Comparison of ENCODE assay signal across 8 cellular contexts in genomic region chr13:101144808-101145419, GRCh38.
A peak's percentile ranks its signal among the peaks of the same experiment; 100 is the strongest.
DNase-seq lines count a peak whose midpoint lies in the region; ATAC-seq and TF ChIP-seq lines count a peak whose summit lies in the region.

No MANE protein-coding gene starts in this region.

- H3K14ac ChIP-seq in IMR-90 (replicated peaks; ENCODE audit: low read depth, low read length): no peak overlapping the region

- no peaks in the 10 kb centered on the region for H3K36me3 Mint-ChIP-seq in activated CD4-positive, alpha-beta T cell treated with anti-CD3 and anti-CD28 coated beads, Interleukin-2, amount 10 ng/mL, durations not matched to agents 24 days and 14 days (ENCODE audit: low read depth)
- H3K36me3 Mint-ChIP-seq in effector memory CD8-positive, alpha-beta T cell (ENCODE audit: insufficient read depth): no peaks in the 10 kb centered on the region
- no peaks in the 10 kb centered on the region for H3K36me3 Mint-ChIP-seq in nephron progenitor cell (ENCODE audit: low read depth)

- no peak overlapping the region for H3K56ac ChIP-seq in IMR-90 (ENCODE audit: extremely low read depth, insufficient read depth, low read length)

- H3K4me3 ChIP-seq in IMR-90 (ENCODE audit: insufficient read depth, low read depth, low read length): no peak overlapping the region
- no peak overlapping the region for H3K4me3 ChIP-seq in Peyer's patch

- no peak overlapping the region for H2BK5ac ChIP-seq in IMR-90 (ENCODE audit: low read depth, low read length, poor library complexity, severe bottlenecking)

- H4K91ac ChIP-seq in IMR-90 (ENCODE audit: insufficient read depth, low read depth, low read length): no peak overlapping the region

- DNase-seq in activated CD4-positive, alpha-beta T cell treated with anti-CD3 and anti-CD28 coated beads, Interleukin-2, amount 10 ng/mL, durations not matched to agents 24 days and 14 days: peak; percentile 74
- no peak for DNase-seq in activated CD4-positive, alpha-beta T cell treated with anti-CD3 and anti-CD28 coated beads, Interleukin-2, amount 50 U/mL, for 48 hours
- DNase-seq in IMR-90 (peak; percentile 71), Peyer's patch (no peak), nephron progenitor cell (peak; percentile 27), cortex of kidney (lab: John Stamatoyannopoulos, UW) (no peak)
- peak; percentile 3 to 16 (median 16) for DNase-seq in effector memory CD8-positive, alpha-beta T cell

- no peak overlapping the region for H3K27ac Mint-ChIP-seq in activated CD4-positive, alpha-beta T cell treated with anti-CD3 and anti-CD28 coated beads, Interleukin-2, amount 10 ng/mL, durations not matched to agents 24 days and 14 days
- no peak overlapping the region for H3K27ac Mint-ChIP-seq in effector memory CD8-positive, alpha-beta T cell
- no peak overlapping the region for H3K27ac Mint-ChIP-seq in nephron progenitor cell

- H2BK15ac ChIP-seq in IMR-90 (ENCODE audit: low read depth, low read length): 0 out of 3 replicates have a peak overlapping the region, but pooled peaks have one; percentile 44

- H3K23ac ChIP-seq in IMR-90 (ENCODE audit: low read depth, low read length): no peak overlapping the region

- H4K5ac ChIP-seq in IMR-90 (ENCODE audit: low read depth, low read length): no peak overlapping the region

- peaks cover 3% of the 10 kb centered on the region for H3K27me3 Mint-ChIP-seq in activated CD4-positive, alpha-beta T cell treated with anti-CD3 and anti-CD28 coated beads, Interleukin-2, amount 10 ng/mL, durations not matched to agents 24 days and 14 days
- H3K27me3 Mint-ChIP-seq in effector memory CD8-positive, alpha-beta T cell: peaks cover 27 to 45% of the 10 kb centered on the region in 2 donors
- peaks cover 3% of the 10 kb centered on the region for H3K27me3 Mint-ChIP-seq in nephron progenitor cell (ENCODE audit: low read depth, poor library complexity)

- no peak overlapping the region for H3K18ac ChIP-seq in IMR-90 (ENCODE audit: low read depth, low read length)

- no peaks in the 10 kb centered on the region for H3K27me3 ChIP-seq in IMR-90 (ENCODE audit: control insufficient read depth, insufficient read depth, low read length)
- H3K27me3 ChIP-seq in Peyer's patch: no peaks in the 10 kb centered on the region

- peak; percentile 91 for TF ChIP-seq RAD21 in IMR-90 (IDR thresholded peaks at IDR 0.05; ENCODE audit: low read length)

- no CpG with 5 or more reads among the region's 7 CpGs for WGBS in IMR-90 (ENCODE audit: extremely low coverage in 2 of 2, insufficient read length in 1 of 2), 2 experiments

- no peak overlapping the region for H2AK5ac ChIP-seq in IMR-90 (ENCODE audit: low read depth, low read length)

- H2AK9ac ChIP-seq in IMR-90 (replicated peaks; ENCODE audit: low read depth, low read length, poor library complexity): no peak overlapping the region

- TF ChIP-seq CTCF in IMR-90 (conservative IDR thresholded peaks at IDR 0.05; ENCODE audit: low read depth, low read length) (peak; percentile 85), Peyer's patch (IDR thresholded peaks at IDR 0.05) (peak in 5 of 6 experiments; percentile 35 to 69 (median 65)), nephron progenitor cell (IDR thresholded peaks at IDR 0.05) (peak; percentile 79)

- H3K4ac ChIP-seq in IMR-90 (ENCODE audit: low read depth, low read length): no peak overlapping the region

- H3K9me3 ChIP-seq in IMR-90 (ENCODE audit: control insufficient read depth, insufficient read depth, low read length) (no peaks in the 10 kb centered on the region), Peyer's patch (no peaks in the 10 kb centered on the region)

- BruUV-seq in IMR-90 (replicated peaks; lab: Mats Ljungman, UMichigan): no TSS peak

- H2BK120ac ChIP-seq in IMR-90 (ENCODE audit: low read depth, low read length): no peak overlapping the region

- H4K8ac ChIP-seq in IMR-90 (ENCODE audit: low read depth in 2 of 2, low read length in 2 of 2): no peak overlapping the region

- intact Hi-C loops in activated CD4-positive, alpha-beta T cell treated with anti-CD3 and anti-CD28 coated beads, Interleukin-2, amount 10 ng/mL, durations not matched to agents 24 days and 14 days (cut with micrococcal nuclease): loop anchor here (1.0 to 10.0 kb wide), 4 partner anchors 614 to 1412 kb away; no protein-coding TSS in a partner anchor
- intact Hi-C loops in IMR-90 (cut with micrococcal nuclease): loop anchor here (1.0 to 10.0 kb wide), 8 partner anchors 329 to 1411 kb away; no protein-coding TSS in a partner anchor

- dilution Hi-C loops in IMR-90 (cut with HindIII; ENCODE audit: low sequenced_read_pairs, unreplicated experiment): no loop called here

- CTCF ChIA-PET in IMR-90 (lab: Yijun Ruan, JAX): interaction anchor here (0.5 to 2.2 kb wide), 15 partner anchors 9 to 1413 kb away, joined by 3 to 11 read pairs (median 4); no protein-coding TSS in a partner anchor

- no peak for TF ChIP-seq POLR2A in IMR-90 (IDR thresholded peaks at IDR 0.05; ENCODE audit: low read depth, low read length)
- TF ChIP-seq POLR2A in Peyer's patch (IDR thresholded peaks at IDR 0.05): no peak

- no peak overlapping the region for H2AFZ ChIP-seq in IMR-90 (replicated peaks; ENCODE audit: low read length, poor library complexity)

- no peaks in the 10 kb centered on the region for H3K9me1 ChIP-seq in IMR-90 (ENCODE audit: insufficient read depth, low read length)

- H3K36me3 ChIP-seq in IMR-90 (ENCODE audit: control insufficient read depth, insufficient read depth, low read length): no peaks in the 10 kb centered on the region
- H3K36me3 ChIP-seq in Peyer's patch: no peaks in the 10 kb centered on the region

- no peak overlapping the region for H3K4me3 Mint-ChIP-seq in activated CD4-positive, alpha-beta T cell treated with anti-CD3 and anti-CD28 coated beads, Interleukin-2, amount 10 ng/mL, durations not matched to agents 24 days and 14 days
- no peak overlapping the region for H3K4me3 Mint-ChIP-seq in effector memory CD8-positive, alpha-beta T cell
- H3K4me3 Mint-ChIP-seq in nephron progenitor cell: no peak overlapping the region

- ATAC-seq in GM19463 (IDR thresholded peaks at IDR 0.05; ENCODE audit: unreplicated experiment) (peak; percentile 73), IMR-90 (ENCODE audit: low read depth) (peak; percentile 81)
- peak; percentile 62 for ATAC-seq in effector memory CD8-positive, alpha-beta T cell (replicated peaks)

- no peaks in the 10 kb centered on the region for H3K4me1 Mint-ChIP-seq in activated CD4-positive, alpha-beta T cell treated with anti-CD3 and anti-CD28 coated beads, Interleukin-2, amount 10 ng/mL, durations not matched to agents 24 days and 14 days
- H3K4me1 Mint-ChIP-seq in effector memory CD8-positive, alpha-beta T cell (ENCODE audit: low read depth in 2 of 2): no peaks in the 10 kb centered on the region
- H3K4me1 Mint-ChIP-seq in nephron progenitor cell: peaks cover 15% of the 10 kb centered on the region

- in situ Hi-C loops in IMR-90 (cut with MboI; ENCODE audit: low sequenced_read_pairs): loop anchor here (10.0 to 25.0 kb wide), 4 partner anchors 610 to 1417 kb away; no protein-coding TSS in a partner anchor

- no peak overlapping the region for H2BK20ac ChIP-seq in IMR-90 (ENCODE audit: low read depth, low read length)

- no peaks in the 10 kb centered on the region for H3K9me3 Mint-ChIP-seq in activated CD4-positive, alpha-beta T cell treated with anti-CD3 and anti-CD28 coated beads, Interleukin-2, amount 10 ng/mL, durations not matched to agents 24 days and 14 days
- no peaks in the 10 kb centered on the region for H3K9me3 Mint-ChIP-seq in effector memory CD8-positive, alpha-beta T cell
- H3K9me3 Mint-ChIP-seq in nephron progenitor cell: no peaks in the 10 kb centered on the region

- H3K79me1 ChIP-seq in IMR-90 (ENCODE audit: low read depth in 1 of 2, low read length in 2 of 2): no peaks in the 10 kb centered on the region

- H4K20me1 ChIP-seq in IMR-90 (ENCODE audit: insufficient read depth, low read length): no peaks in the 10 kb centered on the region

- H3K4me2 ChIP-seq in IMR-90 (ENCODE audit: low read depth, low read length): no peak overlapping the region

- H3K4me1 ChIP-seq in IMR-90 (ENCODE audit: control insufficient read depth, insufficient read depth, low read length) (peaks cover 5% of the 10 kb centered on the region), Peyer's patch (no peaks in the 10 kb centered on the region)

- no peak overlapping the region for H3K9ac ChIP-seq in IMR-90 (ENCODE audit: low read depth, low read length)

- H3K27ac ChIP-seq in IMR-90 (ENCODE audit: insufficient read depth, low read length): no peak overlapping the region
- no peak overlapping the region for H3K27ac ChIP-seq in Peyer's patch

- POLR2A ChIA-PET in IMR-90 (lab: Charles Lee; ENCODE audit: unreplicated experiment): interaction anchor here (0.6 kb wide), 1 partner anchor 1309 kb away, joined by 3 read pairs; no protein-coding TSS in a partner anchor

TF ChIP-seq in IMR-90, 13 proteins besides CTCF, POLR2A, EP300 and RAD21:
- TF ChIP-seq CEBPB (IDR thresholded peaks at IDR 0.05; ENCODE audit: low read depth, low read length) (no peak), RCOR1 (IDR thresholded peaks at IDR 0.05; ENCODE audit: insufficient replicate concordance, low read length) (no peak), BHLHE40 (IDR thresholded peaks at IDR 0.05; ENCODE audit: low read depth, low read length) (no peak), SMC3 (IDR thresholded peaks at IDR 0.05; ENCODE audit: low read depth, low read length) (peak; percentile 88), RFX5 (IDR thresholded peaks at IDR 0.05; ENCODE audit: low read depth, low read length) (no peak)

Comparison
In these comparisons a context has a peak if more than half of its experiments do, and no peak if none do; other contexts are left out.
1. DNase-seq: peak in activated CD4-positive, alpha-beta T cell treated with anti-CD3 and anti-CD28 coated beads, Interleukin-2, amount 10 ng/mL, durations not matched to agents 24 days and 14 days (single experiment), IMR-90 (single experiment), effector memory CD8-positive, alpha-beta T cell (3 of 3) and nephron progenitor cell (single experiment); none in activated CD4-positive, alpha-beta T cell treated with anti-CD3 and anti-CD28 coated beads, Interleukin-2, amount 50 U/mL, for 48 hours (0 of 2), Peyer's patch (0 of 3) and cortex of kidney (single experiment).
2. Peak in every context shown above with its lines, with median percentiles within 50 percentile points of each other: ATAC-seq and CTCF ChIP-seq.